22 cellular contexts compared by ENCODE assay signal in the genomic region with DNA sequence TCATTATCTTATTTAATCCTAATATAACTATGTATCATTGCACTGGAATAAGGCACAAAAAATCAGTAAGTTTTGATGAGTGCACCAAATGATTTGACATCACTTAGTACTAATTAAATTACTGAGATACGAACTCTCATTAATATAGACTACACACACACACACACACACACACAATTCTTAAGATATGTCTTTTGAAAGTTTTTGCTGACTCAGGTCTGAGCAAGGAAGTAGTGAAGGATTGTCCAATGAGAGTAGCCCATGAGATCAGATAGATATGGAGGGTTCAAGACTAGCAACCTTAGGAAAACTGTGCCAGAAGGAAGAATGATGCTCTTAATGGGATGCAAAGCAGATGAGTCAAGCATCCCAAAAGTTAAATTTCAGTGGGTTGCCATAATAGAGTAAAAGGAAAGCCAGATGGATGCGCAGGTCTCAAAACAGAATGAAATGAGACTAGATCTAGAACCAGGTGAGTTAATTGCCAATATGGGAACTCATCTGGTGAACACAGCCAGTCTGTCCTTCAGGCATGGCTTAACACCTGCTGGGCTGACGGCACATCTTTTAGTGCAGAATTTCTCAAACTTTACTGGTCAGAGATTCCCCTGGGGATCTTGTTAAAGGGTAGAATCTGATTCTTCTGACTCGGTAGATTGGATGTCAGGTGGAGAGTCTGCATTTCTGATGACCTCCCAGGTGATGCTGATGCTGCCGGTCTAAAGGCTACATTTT.
"Had no signal": no experiment of that assay in that cellular context is flagged by ENCODE, and none has a peak within 500 bp of the region (broad histone marks: within the 10 kb centered on the region; RNA-seq: fewer than 3 reads in every experiment).

No MANE protein-coding gene starts in this region.

- H3K27ac ChIP-seq: colonic mucosa, esophagus squamous epithelium, gastrocnemius medialis, heart right ventricle, left lung, lower lobe of right lung had no signal

- H3K36me3 ChIP-seq: colonic mucosa, esophagus squamous epithelium, gastrocnemius medialis, heart right ventricle, left lung, lower lobe of right lung had no signal

- H3K27me3 ChIP-seq: colonic mucosa, esophagus squamous epithelium, gastrocnemius medialis, heart right ventricle, left lung had no signal

- DNase-seq: colonic mucosa; cortex of kidney; effector CD8-positive, alpha-beta T cell; esophagus squamous epithelium; foreskin fibroblast; foreskin melanocyte; gastrocnemius medialis; glutamatergic neuron; head of caudate nucleus; heart right ventricle; hippocampal formation; left cardiac atrium; left lung; left ventricle myocardium superior; lower lobe of right lung; mesenchymal stem cell; mucosa of descending colon had no signal

- H3K9me3 Mint-ChIP-seq: dendritic cell treated with granulocyte-macrophage colony-stimulating factor and Interleukin-4, amounts not matched to agents 40 ng/mL and 50 ng/mL, for 4 days; mesothelial cell of epicardium had no signal

- H3K4me1 ChIP-seq: colonic mucosa, esophagus squamous epithelium, gastrocnemius medialis, left lung, lower lobe of right lung had no signal

- H3K27me3 Mint-ChIP-seq: dendritic cell treated with granulocyte-macrophage colony-stimulating factor and Interleukin-4, amounts not matched to agents 40 ng/mL and 50 ng/mL, for 4 days had no signal

- H3K9me3 ChIP-seq: colonic mucosa, esophagus squamous epithelium, gastrocnemius medialis, heart right ventricle, left lung, lower lobe of right lung, mucosa of descending colon had no signal

- FAIRE-seq: endothelial cell of umbilical vein, islet of Langerhans, keratinocyte had no signal

- H3K36me3 Mint-ChIP-seq: mesothelial cell of epicardium had no signal

- H3K4me3 ChIP-seq: colonic mucosa, esophagus squamous epithelium, gastrocnemius medialis, heart right ventricle, left lung, lower lobe of right lung, mucosa of descending colon had no signal

- H3K27ac Mint-ChIP-seq: dendritic cell treated with granulocyte-macrophage colony-stimulating factor and Interleukin-4, amounts not matched to agents 40 ng/mL and 50 ng/mL, for 4 days; mesothelial cell of epicardium had no signal

- ATAC-seq: gastrocnemius medialis, heart right ventricle, left cardiac atrium, left lung, left ventricle myocardium superior, lower lobe of right lung, mucosa of descending colon had no signal

- H3K4me3 Mint-ChIP-seq: dendritic cell treated with granulocyte-macrophage colony-stimulating factor and Interleukin-4, amounts not matched to agents 40 ng/mL and 50 ng/mL, for 4 days; mesothelial cell of epicardium had no signal
